ENCODE assay signal across 8 cellular contexts in the genomic region with DNA sequence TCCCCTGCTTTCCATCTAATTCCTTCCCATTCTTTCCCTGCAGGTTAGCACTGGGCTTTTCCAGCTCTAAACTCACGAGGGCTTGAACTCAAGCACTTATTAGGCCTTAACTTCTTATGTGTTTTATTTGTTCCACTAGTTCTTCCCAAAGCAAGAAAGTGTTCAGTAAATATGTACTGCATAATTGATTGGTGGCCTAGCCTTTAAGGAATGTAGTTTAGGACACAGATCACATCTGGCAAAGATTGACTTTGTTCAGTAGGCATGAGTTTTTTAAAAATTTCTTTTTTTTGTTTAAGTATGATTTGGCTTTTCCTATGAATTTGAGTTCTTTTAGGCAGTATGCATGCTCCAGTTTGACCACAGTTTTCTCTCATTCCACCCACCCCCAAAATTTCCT.
"Had no signal": no experiment of that assay in that cellular context is flagged by ENCODE, and none has a peak within 500 bp of the region (broad histone marks: within the 10 kb centered on the region; RNA-seq: fewer than 3 reads in every experiment).

No MANE protein-coding gene starts in this region.

- H2AFZ ChIP-seq: GM23248, GM23338 had no signal

- H3K36me3 ChIP-seq: HAP-1 had no signal

- H3K27ac Mint-ChIP-seq: GM23338, H9, HFFc6 had no signal

- DNase-seq: GM23248, GOT3, H7, H9, HFFc6 had no signal

- ATAC-seq: GM23338, HCT116 had no signal

- H3K27ac ChIP-seq: GM23248 had no signal

- H3K4me3 ChIP-seq: GM23248, GM23338, HAP-1 had no signal

- H3K9me3 ChIP-seq: HAP-1 had no signal

- H3K9ac ChIP-seq: GM23248 had no signal

- H3K4me3 Mint-ChIP-seq: GM23338, H9, HFFc6 had no signal

- H3K4me1 ChIP-seq: HAP-1 had no signal

- H3K4me2 ChIP-seq: GM23338 had no signal

- H3K9me3 Mint-ChIP-seq: GM23338, H9 had no signal

- H3K4me1 Mint-ChIP-seq: GM23338 had no signal
